ENCODE assay signal across 6 cellular contexts in the genomic region with DNA sequence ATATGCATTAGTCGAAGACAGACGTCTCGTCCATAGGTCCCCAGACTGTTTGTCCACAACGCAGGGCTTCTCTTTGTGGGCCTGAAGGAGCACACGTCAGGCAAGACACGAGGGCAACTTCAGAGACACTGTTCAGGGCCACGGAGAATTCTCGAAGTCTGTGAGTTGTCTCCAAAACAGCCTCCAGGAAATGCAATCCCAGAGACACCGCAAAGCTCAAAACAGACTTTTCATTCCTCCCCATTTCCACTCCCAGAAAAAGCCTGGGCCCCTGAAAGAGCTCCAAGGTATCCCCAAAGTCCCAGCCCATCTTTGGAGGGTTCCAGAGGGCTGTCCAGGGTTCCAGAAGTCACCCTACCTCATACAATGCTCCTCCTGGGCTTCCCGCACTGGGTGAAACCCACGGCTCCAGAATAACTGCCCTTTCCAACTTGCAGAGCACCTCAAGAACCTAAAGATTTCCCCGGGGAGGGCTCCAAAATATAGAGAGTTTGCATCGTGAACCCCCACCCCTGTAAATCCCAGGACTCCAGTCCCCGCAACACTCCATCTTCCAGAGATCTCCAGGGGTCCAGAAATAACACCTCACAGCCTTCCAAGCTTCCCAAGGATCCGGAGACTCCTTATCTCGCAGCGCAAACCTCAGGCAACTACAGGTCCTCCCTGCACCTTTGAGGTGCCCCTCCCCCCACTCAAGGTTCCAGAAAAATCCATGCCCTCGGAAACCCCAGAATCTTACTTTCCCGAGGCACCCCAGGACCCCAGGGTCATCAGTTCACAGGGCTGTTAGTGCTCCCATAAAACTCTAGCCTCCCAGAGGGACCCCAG.
DNase-seq lines count a peak whose midpoint lies in the region.

No MANE protein-coding gene starts in this region.

- H3K27me3 Mint-ChIP-seq in activated naive CD4-positive, alpha-beta T cell treated with anti-CD3 and anti-CD28 coated beads, Interleukin-2, amount 10 ng/mL, durations not matched to agents 7 days and 5 days: no peaks in the 10 kb centered on the region

- peaks cover 72% of the 10 kb centered on the region for H3K4me1 Mint-ChIP-seq in activated naive CD4-positive, alpha-beta T cell treated with anti-CD3 and anti-CD28 coated beads, Interleukin-2, amount 10 ng/mL, durations not matched to agents 7 days and 5 days

- CTCF ChIA-PET in activated naive CD4-positive, alpha-beta T cell treated with anti-CD3 and anti-CD28 coated beads, Interleukin-2, amount 10 ng/mL, durations not matched to agents 7 days and 5 days (lab: Charles Lee): interaction anchor here (0.7 to 1.0 kb wide), 3 partner anchors 13 to 176 kb away, joined by 3 to 4 read pairs (median 4); no protein-coding TSS in a partner anchor

- peaks cover 47% of the 10 kb centered on the region for H3K4me1 ChIP-seq in effector memory CD4-positive, alpha-beta T cell (ENCODE audit: control insufficient read depth, insufficient read depth, low read length, poor library complexity, severe bottlenecking)

- H3K36me3 ChIP-seq in effector memory CD4-positive, alpha-beta T cell (ENCODE audit: control insufficient read depth, insufficient read depth, low read length): peaks cover 28% of the 10 kb centered on the region

- peak overlapping the region; percentile 62 for H3K27ac ChIP-seq in effector memory CD4-positive, alpha-beta T cell (ENCODE audit: insufficient read depth, low read length, poor library complexity, severe bottlenecking)

- peak overlapping the region; percentile 99 for H3K27ac Mint-ChIP-seq in activated naive CD4-positive, alpha-beta T cell treated with anti-CD3 and anti-CD28 coated beads, Interleukin-2, amount 10 ng/mL, durations not matched to agents 7 days and 5 days

- peak overlapping the region; percentile 98 for H3K4me3 Mint-ChIP-seq in activated naive CD4-positive, alpha-beta T cell treated with anti-CD3 and anti-CD28 coated beads, Interleukin-2, amount 10 ng/mL, durations not matched to agents 7 days and 5 days

- no peaks in the 10 kb centered on the region for H3K9me3 ChIP-seq in effector memory CD4-positive, alpha-beta T cell (ENCODE audit: control insufficient read depth, low read length)

- no peaks in the 10 kb centered on the region for H3K9me3 Mint-ChIP-seq in activated naive CD4-positive, alpha-beta T cell treated with anti-CD3 and anti-CD28 coated beads, Interleukin-2, amount 10 ng/mL, durations not matched to agents 7 days and 5 days

- H3K4me3 ChIP-seq in effector memory CD4-positive, alpha-beta T cell (ENCODE audit: insufficient read depth, low read depth, low read length, poor library complexity, severe bottlenecking): peak overlapping the region; percentile 71

- no peaks in the 10 kb centered on the region for H3K27me3 ChIP-seq in effector memory CD4-positive, alpha-beta T cell (replicated peaks; ENCODE audit: control insufficient read depth, insufficient read depth, low read length, poor library complexity, severe bottlenecking)

- peaks cover 44% of the 10 kb centered on the region for H3K36me3 Mint-ChIP-seq in activated naive CD4-positive, alpha-beta T cell treated with anti-CD3 and anti-CD28 coated beads, Interleukin-2, amount 10 ng/mL, durations not matched to agents 7 days and 5 days

- DNase-seq in activated naive CD4-positive, alpha-beta T cell treated with anti-CD3 and anti-CD28 coated beads, Interleukin-2, amount 10 ng/mL, durations not matched to agents 7 days and 5 days: peak; percentile 32
- DNase-seq in activated naive CD4-positive, alpha-beta T cell treated with anti-CD3 and anti-CD28 coated beads, Interleukin-2, amount 50 U/mL, for 16 hours: no peak
- no peak for DNase-seq in effector memory CD4-positive, alpha-beta T cell
- DNase-seq in retina: peak; percentile 54
- DNase-seq in GM19240 (ENCODE audit: insufficient read length, low spot score): no peak
- DNase-seq in GOT3 (lab: John Stamatoyannopoulos, UW): no peak

Comparison
In these comparisons a context has a peak if more than half of its experiments do, and no peak if none do; other contexts are left out.
1. DNase-seq: peak in activated naive CD4-positive, alpha-beta T cell treated with anti-CD3 and anti-CD28 coated beads, Interleukin-2, amount 10 ng/mL, durations not matched to agents 7 days and 5 days (single experiment) and retina (single experiment); none in activated naive CD4-positive, alpha-beta T cell treated with anti-CD3 and anti-CD28 coated beads, Interleukin-2, amount 50 U/mL, for 16 hours (single experiment), effector memory CD4-positive, alpha-beta T cell (0 of 3), GM19240 (single experiment) and GOT3 (single experiment).